Comparison of ENCODE assay signal across 8 cellular contexts in genomic region chr19:39539519-39540332, GRCh38. TPM values are rescaled to one million over a fixed set of nuclear protein-coding genes. Genes with fewer than 3 reads are reported as not detected.
DNase-seq lines count a peak whose midpoint lies in the region; ATAC-seq, FAIRE-seq and TF ChIP-seq lines count a peak whose summit lies in the region.

A gene with protein sequence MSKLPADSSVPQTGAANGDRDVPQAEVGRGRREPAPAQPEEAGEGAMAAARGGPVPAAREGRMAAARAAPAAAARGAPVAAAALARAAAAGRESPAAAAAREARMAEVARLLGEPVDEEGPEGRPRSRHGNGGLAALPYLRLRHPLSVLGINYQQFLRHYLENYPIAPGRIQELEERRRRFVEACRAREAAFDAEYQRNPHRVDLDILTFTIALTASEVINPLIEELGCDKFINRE (minus strand): TSS chr19:39540161. CDS start chr19:39540079, 82 bp downstream.

- H3K27me3 ChIP-seq in keratinocyte (ENCODE audit: control insufficient read depth, extremely low read depth, insufficient read depth, low read length): no peaks in the 10 kb centered on the region

- peak within 1 kb of the TSS; percentile 90 for H3K4me2 ChIP-seq in keratinocyte (ENCODE audit: control insufficient read depth, extremely low read depth, insufficient read depth, low read depth, low read length)

- ATAC-seq in GM19025 (IDR thresholded peaks at IDR 0.05; ENCODE audit: low read depth, unreplicated experiment) (peak; percentile 77), HG03378 (IDR thresholded peaks at IDR 0.05; ENCODE audit: unreplicated experiment) (peak; percentile 77)

- H3K36me3 ChIP-seq in keratinocyte (ENCODE audit: control insufficient read depth in 2 of 2, extremely low read depth in 1 of 2, insufficient read depth in 2 of 2, low read length in 2 of 2): no peaks in the 10 kb centered on the region

- no peaks in the 10 kb centered on the region for H4K20me1 ChIP-seq in keratinocyte (ENCODE audit: control insufficient read depth, extremely low read depth, insufficient read depth, low read length)

- peak within 1 kb of the TSS; percentile 88 for H3K4me3 ChIP-seq in AG10803 (ENCODE audit: low read length)
- H3K4me3 ChIP-seq in keratinocyte (ENCODE audit: control insufficient read depth in 2 of 3, extremely low read depth in 1 of 3, insufficient read depth in 2 of 3, low read depth in 1 of 3, low read length in 3 of 3): peak within 1 kb of the TSS; percentile 74 to 93 (median 82)

- peak; percentile 78 for TF ChIP-seq CTCF in AG10803 (conservative IDR thresholded peaks at IDR 0.05; ENCODE audit: low read length)
- TF ChIP-seq CTCF in keratinocyte (optimal IDR thresholded peaks at IDR 0.05 in 1 of 3, IDR thresholded peaks at IDR 0.05 in 1 of 3, conservative IDR thresholded peaks at IDR 0.05 in 1 of 3; ENCODE audit: extremely low read depth in 1 of 3, insufficient read depth in 2 of 3, low read length in 3 of 3): peak; percentile 79 to 84 (median 80)

- peaks cover 21% of the 10 kb centered on the region for H3K79me2 ChIP-seq in keratinocyte (ENCODE audit: control insufficient read depth, insufficient read depth, low read length)

- no peak for FAIRE-seq in keratinocyte (lab: Jason Lieb, UNC)

- peak within 1 kb of the TSS; percentile 95 for H2AFZ ChIP-seq in keratinocyte (ENCODE audit: control insufficient read depth, low read length)

- no peaks in the 10 kb centered on the region for H3K9me3 ChIP-seq in keratinocyte (ENCODE audit: control insufficient read depth, low read depth, low read length)

- DNase-seq in AG10803 (ENCODE audit: low read depth) (peak; percentile 94), NCI-H446 treated with DMSO at 0.1 percent for 48 hours (lab: John Stamatoyannopoulos, UW) (peak; percentile 88), cerebellum (ENCODE audit: low spot score) (peak; percentile 95), keratinocyte (ENCODE audit: low read depth, low spot score) (peak; percentile 61)
- DNase-seq in activated CD4-positive, CD25-positive, alpha-beta regulatory T cell treated with anti-CD3 and anti-CD28 coated beads, Interleukin-2, amount 50 U/mL, for 72 hours: peak; percentile 93
- peak; percentile 84 to 88 for DNase-seq in stimulated activated CD4-positive, alpha-beta T cell treated with anti-CD3 and anti-CD28 coated beads, Interleukin-15, amount 100 ng/mL, for 1 hour (ENCODE audit: low read depth in 1 of 2, low spot score in 1 of 2)

- dilution Hi-C loops in keratinocyte (cut with MboI; ENCODE audit: extremely low pct_ligation_motif_present, low sequenced_read_pairs): no loop called here

- H3K9ac ChIP-seq in keratinocyte (ENCODE audit: control insufficient read depth, extremely low read depth, insufficient read depth, low read length): peak within 1 kb of the TSS; percentile 90

- H3K27ac ChIP-seq in keratinocyte (ENCODE audit: control insufficient read depth, insufficient read depth, low read length): peak within 1 kb of the TSS; percentile 87

- no peaks in the 10 kb centered on the region for H3K9me1 ChIP-seq in keratinocyte (ENCODE audit: control insufficient read depth, extremely low read depth, insufficient read depth, low read length)

- H3K4me1 ChIP-seq in keratinocyte (ENCODE audit: control insufficient read depth, extremely low read depth, insufficient read depth, low read length): peaks cover 39% of the 10 kb centered on the region

RNA-seq across cellular contexts. Expression of the gene that starts here (rescaled TPM):
- 10.2 TPM for total RNA-seq in cerebellum
- 9.5 to 12.9 TPM (median 9.6 TPM) in 3 replicates for polyA plus RNA-seq in keratinocyte
- polyA plus RNA-seq in keratinocyte (2011; ENCODE audit: low read depth): 9.9 TPM
- 7.8 and 9.3 TPM in 2 replicates for polyA plus RNA-seq in keratinocyte (2011; cell fraction: cytosol; rRNA removed)
- polyA plus RNA-seq in keratinocyte (2011; cell fraction: nucleus; rRNA removed): 7.8 and 9.6 TPM in 2 replicates
- polyA plus RNA-seq in keratinocyte (2012; ENCODE audit: low replicate concordance): 10.2 and 17.0 TPM in 2 replicates
- 2.0 to 4.3 TPM (median 3.7 TPM) in 3 replicates for polyA minus RNA-seq in keratinocyte
- 4.0 TPM for polyA minus RNA-seq in keratinocyte (2011; cell fraction: cytosol; rRNA and poly(A)+ RNA removed)
- polyA minus RNA-seq in keratinocyte (2011; cell fraction: nucleus; rRNA and poly(A)+ RNA removed): 2.2 and 3.5 TPM in 2 replicates

Comparison
In these comparisons a context has a peak if more than half of its experiments do, and no peak if none do; other contexts are left out.
1. Peak in every context shown above with its lines: DNase-seq, ATAC-seq, H3K4me3 ChIP-seq and H3K27ac ChIP-seq.